ENCODE assay signal across 13 cellular contexts in the genomic region with DNA sequence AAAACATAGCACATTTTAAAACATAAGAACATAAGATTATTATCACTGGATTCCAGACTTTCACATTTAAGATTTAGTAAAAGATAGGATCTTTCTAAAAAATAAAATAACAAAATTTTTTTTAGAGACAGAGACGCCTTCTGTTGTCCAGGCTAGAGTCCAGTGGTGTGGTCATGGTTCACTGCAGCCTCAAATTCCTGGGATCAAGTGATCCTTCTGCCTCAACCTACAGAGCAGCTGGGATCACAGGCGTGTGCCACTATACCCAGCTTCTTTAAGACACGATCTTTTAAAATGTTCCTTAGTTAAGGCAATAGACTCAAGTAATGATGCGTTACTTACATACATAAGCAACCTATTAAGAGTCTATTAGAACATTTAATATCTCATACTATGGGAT. TPM values are rescaled to one million over a fixed set of nuclear protein-coding genes. Genes with fewer than 3 reads are reported as not detected.
"Had no signal": no experiment of that assay in that cellular context is flagged by ENCODE, and none has a peak within 500 bp of the region (broad histone marks: within the 10 kb centered on the region; RNA-seq: fewer than 3 reads in every experiment).

No MANE protein-coding gene starts in this region.

- H3K27me3 ChIP-seq: pancreas, tibial artery, vagina had no signal

- H3K4me1 Mint-ChIP-seq: T-cell had no signal

- H3K9me3 Mint-ChIP-seq: activated CD4-positive, alpha-beta memory T cell treated with anti-CD3 and anti-CD28 coated beads, Interleukin-2, amount 10 ng/mL, durations not matched to agents 7 days and 5 days; effector memory CD8-positive, alpha-beta T cell; T-cell had no signal

- H3K4me3 Mint-ChIP-seq: activated CD4-positive, alpha-beta memory T cell treated with anti-CD3 and anti-CD28 coated beads, Interleukin-2, amount 10 ng/mL, durations not matched to agents 7 days and 5 days; activated CD4-positive, alpha-beta T cell treated with anti-CD3 and anti-CD28 coated beads for 36 hours; effector memory CD8-positive, alpha-beta T cell; T-cell had no signal

- H3K4me3 ChIP-seq: pancreas, skin epidermis, tibial artery, vagina had no signal

- DNase-seq: activated CD4-positive, alpha-beta memory T cell treated with anti-CD3 and anti-CD28 coated beads, Interleukin-2, amount 10 ng/mL, durations not matched to agents 7 days and 5 days; activated naive CD4-positive, alpha-beta T cell; central memory CD4-positive, alpha-beta T cell; effector memory CD8-positive, alpha-beta T cell; left ventricle myocardium superior; pancreas; retina; T-cell; T1000; tibial artery had no signal

- H3K27ac ChIP-seq: pancreas, tibial artery, vagina had no signal

- H3K9me3 ChIP-seq: pancreas, tibial artery, vagina had no signal

- ATAC-seq: effector memory CD8-positive, alpha-beta T cell; left ventricle myocardium superior; pancreas; T-cell had no signal

- H3K27me3 Mint-ChIP-seq: activated CD4-positive, alpha-beta memory T cell treated with anti-CD3 and anti-CD28 coated beads, Interleukin-2, amount 10 ng/mL, durations not matched to agents 7 days and 5 days; activated CD4-positive, alpha-beta T cell treated with anti-CD3 and anti-CD28 coated beads for 36 hours; effector memory CD8-positive, alpha-beta T cell; T-cell had no signal

- H3K27ac Mint-ChIP-seq: effector memory CD8-positive, alpha-beta T cell; T-cell had no signal

- H3K4me1 ChIP-seq: pancreas, tibial artery, vagina had no signal

RNA-seq across cellular contexts. Expression of gene SMAD9, which starts 46.4 kb away (rescaled TPM):
- total RNA-seq: activated CD4-positive, alpha-beta memory T cell treated with anti-CD3 and anti-CD28 coated beads, Interleukin-2, amount 10 ng/mL, durations not matched to agents 7 days and 5 days had no signal
